12 cellular contexts compared by ENCODE assay signal in genomic region chr6:13617066-13617465, GRCh38. TPM values are rescaled to one million over a fixed set of nuclear protein-coding genes. Genes with fewer than 3 reads are reported as not detected.
DNase-seq lines count a peak whose midpoint lies in the region; ATAC-seq, FAIRE-seq and TF ChIP-seq lines count a peak whose summit lies in the region.
"Had no signal": no experiment of that assay in that cellular context is flagged by ENCODE, and none has a peak within 500 bp of the region (broad histone marks: within the 10 kb centered on the region; RNA-seq: fewer than 3 reads in every experiment).

No MANE protein-coding gene starts in this region.

- intact Hi-C loops in activated CD4-positive, alpha-beta memory T cell treated with anti-CD3 and anti-CD28 coated beads for 36 hours (cut with micrococcal nuclease), result loop anchor here (5.0 kb wide), 1 partner anchor 150 kb away; no protein-coding TSS in a partner anchor

- FAIRE-seq in A549 (lab: Jason Lieb, UNC) (no peak), GM12891 (lab: Jason Lieb, UNC) (no peak)

- no peaks in the 10 kb centered on the region for H3K27me3 ChIP-seq in neuronal stem cell (ENCODE audit: control insufficient read depth in 3 of 3, insufficient read depth in 3 of 3, low read depth in 1 of 3, low read length in 3 of 3)

- TF ChIP-seq RAD21 in A549 (conservative IDR thresholded peaks at IDR 0.05 in 1 of 2, IDR thresholded peaks at IDR 0.05 in 1 of 2), result no peak

- ATAC-seq in A549 (no peak), HG03175 (IDR thresholded peaks at IDR 0.05; ENCODE audit: unreplicated experiment) (no peak)

- WGBS in A549 (ENCODE audit: missing lambda C conversion rate), result 79% methylated on average over 2 of the region's 2 CpGs
- no CpG with 5 or more reads among the region's 2 CpGs for WGBS in neuronal stem cell (ENCODE audit: extremely low coverage in 2 of 2, insufficient read length in 2 of 2, insufficient replicate concordance in 1 of 2), 2 donors

- H3K36me3 Mint-ChIP-seq in activated CD4-positive, alpha-beta memory T cell treated with anti-CD3 and anti-CD28 coated beads for 36 hours, result peaks cover 35% of the 10 kb centered on the region
- peaks cover 4 to 30% (median 14%) of the 10 kb centered on the region in 3 donors for H3K36me3 Mint-ChIP-seq in immature natural killer cell

- CTCF ChIA-PET in A549 (lab: Yijun Ruan, JAX), result interaction anchor here (2.3 to 4.1 kb wide), 2 partner anchors 11 to 42 kb away, joined by 10 to 22 read pairs; partner anchors contain the start of gene SIRT5
- CTCF ChIA-PET in activated CD4-positive, alpha-beta memory T cell treated with anti-CD3 and anti-CD28 coated beads for 36 hours (lab: Charles Lee), result interaction anchor here (0.9 to 6.9 kb wide), 5 partner anchors 7 to 94 kb away, joined by 3 to 76 read pairs (median 30); partner anchors contain the start of genes RANBP9 and SIRT5

- no peaks in the 10 kb centered on the region for H3K27me3 Mint-ChIP-seq in activated CD4-positive, alpha-beta memory T cell treated with anti-CD3 and anti-CD28 coated beads for 36 hours
- H3K27me3 Mint-ChIP-seq in immature natural killer cell (ENCODE audit: low read depth in 3 of 3), result peaks cover 3 to 13% (median 9%) of the 10 kb centered on the region in 3 donors

- H2AK5ac ChIP-seq in neuronal stem cell (ENCODE audit: low read depth, low read length), result no peak overlapping the region

- POLR2A ChIA-PET in A549 (lab: Yijun Ruan, JAX), result interaction anchor here (1.6 to 2.4 kb wide), 2 partner anchors 95 to 289 kb away, joined by 5 to 14 read pairs; partner anchors contain the start of genes RANBP9 and TBC1D7
- POLR2A ChIA-PET in activated CD4-positive, alpha-beta memory T cell treated with anti-CD3 and anti-CD28 coated beads for 36 hours (lab: Charles Lee), result interaction anchor here (0.7 to 4.7 kb wide), 5 partner anchors 10 to 177 kb away, joined by 3 to 32 read pairs (median 4); partner anchors contain the start of genes GFOD1 and RANBP9

- H3K4me2 ChIP-seq in A549 (peak overlapping the region; percentile 73; the same call in 2 of the 3 replicates), neuronal stem cell (ENCODE audit: insufficient read depth, low read length, poor library complexity, severe bottlenecking) (no peak overlapping the region)

- DNase-seq in A549 (ENCODE audit: low read depth in 1 of 2, low spot score in 1 of 2), result no peak
- DNase-seq in GM12891 (ENCODE audit: insufficient read length, low spot score), result no peak
- DNase-seq in activated CD4-positive, alpha-beta memory T cell treated with anti-CD3 and anti-CD28 coated beads for 36 hours, result no peak
- no peak for DNase-seq in immature natural killer cell
- DNase-seq in NCI-H1694 treated with DMSO at 0.1 percent for 48 hours (lab: John Stamatoyannopoulos, UW), result no peak
- DNase-seq in neuronal stem cell (ENCODE audit: low spot score), result no peak
- DNase-seq in dermis blood vessel endothelial cell, result no peak
- DNase-seq: midbrain, NCI-H1930, T-helper 9 cell had no signal

- no peak overlapping the region for H3K23ac ChIP-seq in neuronal stem cell (ENCODE audit: low read depth, low read length, poor library complexity)

- H3K79me1 ChIP-seq in neuronal stem cell (ENCODE audit: low read depth, low read length), result peaks cover 3% of the 10 kb centered on the region

- no peak overlapping the region for H3K4ac ChIP-seq in neuronal stem cell (ENCODE audit: low read length)

- no peak for TF ChIP-seq EP300 in A549 (IDR thresholded peaks at IDR 0.05)

- H4K8ac ChIP-seq in neuronal stem cell (ENCODE audit: low read depth, low read length), result no peak overlapping the region

- H3K36me3 ChIP-seq in neuronal stem cell (replicated peaks in 1 of 2; ENCODE audit: control insufficient read depth in 2 of 2, insufficient read depth in 2 of 2, low read length in 2 of 2), result peaks cover 23 to 65% of the 10 kb centered on the region in 2 donors

- no peaks in the 10 kb centered on the region for H3K9me3 Mint-ChIP-seq in activated CD4-positive, alpha-beta memory T cell treated with anti-CD3 and anti-CD28 coated beads for 36 hours
- no peaks in the 10 kb centered on the region for H3K9me3 Mint-ChIP-seq in immature natural killer cell

- no peak overlapping the region for H3K18ac ChIP-seq in neuronal stem cell (ENCODE audit: low read length)

- H3K4me3 ChIP-seq in A549 (no peak overlapping the region), neuronal stem cell (ENCODE audit: low read length in 2 of 2) (no peak overlapping the region)

- TF ChIP-seq POLR2A in A549 (IDR thresholded peaks at IDR 0.05; ENCODE audit: low read length) (no peak), GM12891 (IDR thresholded peaks at IDR 0.05; ENCODE audit: low read depth, low read length) (no peak)

- H2BK5ac ChIP-seq in neuronal stem cell (ENCODE audit: low read length), result no peak overlapping the region

- H3K27ac ChIP-seq in A549, result no peak overlapping the region
- no peak overlapping the region for H3K27ac ChIP-seq in neuronal stem cell (replicated peaks; ENCODE audit: low read length)
- H3K27ac ChIP-seq: coronary artery had no signal

- no peak overlapping the region for H2AFZ ChIP-seq in neuronal stem cell (ENCODE audit: low read length)

- H3K9ac ChIP-seq in neuronal stem cell (ENCODE audit: low read depth, low read length, poor library complexity), result no peak overlapping the region

- no peak overlapping the region for H2BK120ac ChIP-seq in neuronal stem cell (ENCODE audit: low read depth, low read length)

- H3K14ac ChIP-seq in neuronal stem cell (ENCODE audit: low read length), result no peak overlapping the region

- H3K9me3 ChIP-seq in A549, result no peaks in the 10 kb centered on the region
- H3K9me3 ChIP-seq in neuronal stem cell (replicated peaks in 1 of 2; ENCODE audit: control insufficient read depth in 2 of 2, insufficient read depth in 1 of 2, low read depth in 1 of 2, low read length in 2 of 2), result no peaks in the 10 kb centered on the region

- no peak overlapping the region for H2BK15ac ChIP-seq in neuronal stem cell (ENCODE audit: low read length)

- TF ChIP-seq CTCF in A549 (IDR thresholded peaks at IDR 0.05), result no peak

- H2BK12ac ChIP-seq in neuronal stem cell (ENCODE audit: low read length), result no peak overlapping the region

- H4K91ac ChIP-seq in neuronal stem cell (ENCODE audit: low read depth, low read length, poor library complexity), result no peak overlapping the region

- H3K4me3 Mint-ChIP-seq in activated CD4-positive, alpha-beta memory T cell treated with anti-CD3 and anti-CD28 coated beads for 36 hours, result peak overlapping the region; percentile 87
- peak overlapping the region; percentile 73 to 98 (median 96) for H3K4me3 Mint-ChIP-seq in immature natural killer cell

- H3K4me1 ChIP-seq in A549 (peaks cover 10% of the 10 kb centered on the region; the same call in 2 of the 3 replicates), neuronal stem cell (ENCODE audit: control insufficient read depth in 2 of 2, insufficient read depth in 1 of 2, low read depth in 1 of 2, low read length in 2 of 2) (peaks cover 8 to 12% of the 10 kb centered on the region in 2 donors)

- peak overlapping the region; percentile 69 for H3K27ac Mint-ChIP-seq in activated CD4-positive, alpha-beta memory T cell treated with anti-CD3 and anti-CD28 coated beads for 36 hours
- peak overlapping the region; percentile 28 to 97 (median 76) for H3K27ac Mint-ChIP-seq in immature natural killer cell

- H3K4me1 Mint-ChIP-seq in activated CD4-positive, alpha-beta memory T cell treated with anti-CD3 and anti-CD28 coated beads for 36 hours (ENCODE audit: low read depth), result peaks cover 37% of the 10 kb centered on the region
- peaks cover 33 to 48% of the 10 kb centered on the region in 2 donors for H3K4me1 Mint-ChIP-seq in immature natural killer cell

TF ChIP-seq in GM12891, 5 proteins besides CTCF, POLR2A, EP300 and RAD21:
- no peak for TF ChIP-seq POLR2AphosphoS5 (IDR thresholded peaks at IDR 0.05; ENCODE audit: low read depth, low read length)
- peak; percentile 82 for TF ChIP-seq SPI1 (IDR thresholded peaks at IDR 0.05; ENCODE audit: low read depth, low read length)

RNA-seq across cellular contexts. Expression of gene NOL7, which starts 1.9 kb away (rescaled TPM):
- polyA plus RNA-seq in A549 (2011; rRNA removed) (41.2 and 75.1 TPM in 2 replicates), A549 (2017; fragmentation: RNase III; extraction: RNeasy Plus Mini Kit Qiagen cat#74134 plus additional on column Dnase treatment) (82.7 to 90.7 TPM (median 85.9 TPM) in 3 replicates), immature natural killer cell (10 to 100 TPM; 57.0 to 92.2 (median 65.1) TPM)
- 46.7 and 70.7 TPM in 2 replicates for polyA plus RNA-seq in A549 (2012; cell fraction: cytosol; rRNA removed)
- 24.3 and 45.1 TPM in 2 replicates for polyA plus RNA-seq in A549 (2012; cell fraction: nucleus; rRNA removed)
- polyA minus RNA-seq in A549 (2011; rRNA and poly(A)+ RNA removed), result 4.0 and 4.5 TPM in 2 replicates
- 79.9 TPM for polyA plus RNA-seq in GM12891 (2012; ENCODE audit: low read depth, missing spikeins)
- total RNA-seq in activated CD4-positive, alpha-beta memory T cell treated with anti-CD3 and anti-CD28 coated beads for 36 hours, result 10 to 100 TPM; 88.0 to 94.9 TPM
- 73.6 TPM for polyA plus RNA-seq in neuronal stem cell (2013, experiment 1 of 2)
- polyA plus RNA-seq in neuronal stem cell (2013, experiment 2 of 2), result 73.4 TPM
- total RNA-seq in dermis blood vessel endothelial cell, result 72.8 and 75.2 TPM in 2 replicates

RNA-seq across cellular contexts. Expression of gene SIRT5, which starts 42.7 kb away (rescaled TPM):
- 7.1 and 7.8 TPM in 2 replicates for polyA plus RNA-seq in A549 (2011; rRNA removed)
- polyA plus RNA-seq in A549 (2012; cell fraction: cytosol; rRNA removed), result 3.5 and 3.9 TPM in 2 replicates
- polyA plus RNA-seq in A549 (2012; cell fraction: nucleus; rRNA removed), result 3.8 and 4.8 TPM in 2 replicates
- 4.9 to 6.0 TPM (median 5.1 TPM) in 3 replicates for polyA plus RNA-seq in A549 (2017; fragmentation: RNase III; extraction: RNeasy Plus Mini Kit Qiagen cat#74134 plus additional on column Dnase treatment)
- 4.4 and 4.9 TPM in 2 replicates for polyA minus RNA-seq in A549 (2011; rRNA and poly(A)+ RNA removed)
- 6.0 TPM for polyA plus RNA-seq in GM12891 (2012; ENCODE audit: low read depth, missing spikeins)
- total RNA-seq in activated CD4-positive, alpha-beta memory T cell treated with anti-CD3 and anti-CD28 coated beads for 36 hours, result 10 to 100 TPM in 1 of 2 experiments, 1 to 10 TPM in 1; 9.9 to 10.4 TPM
- polyA plus RNA-seq in immature natural killer cell, result 10 to 100 TPM in 2 of 3 donors, 1 to 10 TPM in 1; 7.5 to 12.3 (median 11.2) TPM
- polyA plus RNA-seq in neuronal stem cell (2013, experiment 1 of 2), result 8.5 TPM
- 9.1 TPM for polyA plus RNA-seq in neuronal stem cell (2013, experiment 2 of 2)
- total RNA-seq in dermis blood vessel endothelial cell, result 9.7 and 10.6 TPM in 2 replicates
